Comparison of ENCODE assay signal across 1 cellular context in the genomic region with DNA sequence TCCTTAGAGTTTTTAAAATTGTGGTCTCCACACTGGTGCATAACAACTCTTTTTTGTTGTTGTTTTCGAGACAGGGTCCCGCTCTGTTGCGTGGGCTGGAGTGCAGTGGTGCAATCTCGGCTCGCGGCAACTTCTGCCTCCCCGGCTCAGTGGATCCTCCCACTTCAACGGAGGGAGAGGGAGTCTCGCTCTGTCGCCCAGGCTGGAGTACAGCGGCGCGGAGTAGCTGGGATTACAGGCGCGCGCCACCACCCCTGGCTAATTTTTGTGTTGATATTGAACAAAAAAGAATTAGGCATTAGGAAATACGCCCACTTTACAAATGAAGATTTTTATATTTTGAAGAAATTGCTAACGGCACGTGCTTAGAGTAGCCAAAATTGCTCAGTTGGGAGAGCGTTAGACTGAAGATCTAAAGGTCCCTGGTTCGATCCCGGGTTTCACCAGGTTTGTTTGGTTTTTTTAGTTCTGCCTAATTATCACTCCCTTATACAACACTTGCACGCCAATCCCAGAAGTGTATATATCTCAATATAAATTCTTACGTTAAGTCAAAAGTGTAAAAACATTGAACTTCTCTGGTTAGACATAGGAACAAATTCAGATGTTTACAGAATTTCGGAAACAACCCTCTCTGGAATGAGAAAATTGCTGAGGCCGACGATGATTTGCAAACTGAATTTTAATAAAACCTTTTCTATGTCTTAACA.
TF ChIP-seq lines count a peak whose summit lies in the region.

No MANE protein-coding gene starts in this region.

TF ChIP-seq in K562, 482 proteins besides CTCF, POLR2A, EP300 and RAD21 (continued from another document):
- TF ChIP-seq, protein P1, sequence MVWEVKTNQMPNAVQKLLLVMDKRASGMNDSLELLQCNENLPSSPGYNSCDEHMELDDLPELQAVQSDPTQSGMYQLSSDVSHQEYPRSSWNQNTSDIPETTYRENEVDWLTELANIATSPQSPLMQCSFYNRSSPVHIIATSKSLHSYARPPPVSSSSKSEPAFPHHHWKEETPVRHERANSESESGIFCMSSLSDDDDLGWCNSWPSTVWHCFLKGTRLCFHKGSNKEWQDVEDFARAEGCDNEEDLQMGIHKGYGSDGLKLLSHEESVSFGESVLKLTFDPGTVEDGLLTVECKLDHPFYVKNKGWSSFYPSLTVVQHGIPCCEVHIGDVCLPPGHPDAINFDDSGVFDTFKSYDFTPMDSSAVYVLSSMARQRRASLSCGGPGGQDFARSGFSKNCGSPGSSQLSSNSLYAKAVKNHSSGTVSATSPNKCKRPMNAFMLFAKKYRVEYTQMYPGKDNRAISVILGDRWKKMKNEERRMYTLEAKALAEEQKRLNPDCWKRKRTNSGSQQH (CRISPR knock-in tag; IDR thresholded peaks at IDR 0.05), result no peak
- TF ChIP-seq ZNF583 (CRISPR knock-in tag; IDR thresholded peaks at IDR 0.05) (no peak), ZNF76 (CRISPR knock-in tag; IDR thresholded peaks at IDR 0.05; ENCODE audit: borderline replicate concordance) (0 out of 2 replicates have a peak, but pooled peaks have one; percentile 33), ETV6 (IDR thresholded peaks at IDR 0.05; ENCODE audit: borderline replicate concordance in 1 of 2, low read depth in 2 of 2, low read length in 1 of 2) (0 out of 4 replicates have a peak, but pooled peaks of 1 of the 2 experiments have one; percentile 44), ETV6 (CRISPR knock-in tag; IDR thresholded peaks at IDR 0.05; ENCODE audit: borderline replicate concordance) (no peak), NCOA1 (IDR thresholded peaks at IDR 0.05; ENCODE audit: low read depth) (no peak), PCBP1 (IDR thresholded peaks at IDR 0.05; ENCODE audit: low read depth, low read length, poor library complexity, severe bottlenecking) (no peak), BCOR (IDR thresholded peaks at IDR 0.05) (peak; percentile 92), EGR1 (conservative IDR thresholded peaks at IDR 0.05) (peak; percentile 96), KAT7 (CRISPR knock-in tag; IDR thresholded peaks at IDR 0.05; ENCODE audit: borderline replicate concordance) (no peak), YY1 (IDR thresholded peaks at IDR 0.05; ENCODE audit: borderline replicate concordance in 1 of 3, control insufficient read depth in 1 of 3, extremely low read depth in 1 of 3, insufficient read depth in 3 of 3, insufficient read length in 1 of 3, insufficient replicate concordance in 2 of 3, low read depth in 1 of 3, low read length in 2 of 3) (peak in 1 of 3 experiments; percentile 29), TGIF2 (CRISPR knock-in tag; IDR thresholded peaks at IDR 0.05) (no peak), SMARCA4 (IDR thresholded peaks at IDR 0.05) (peak; percentile 75), POLR2G (IDR thresholded peaks at IDR 0.05; ENCODE audit: low read depth, low read length) (peak; percentile 90), FOXM1 (IDR thresholded peaks at IDR 0.05; ENCODE audit: low read depth) (peak; percentile 61; the same call in 1 of the 2 replicates), FOXM1 (CRISPR knock-in tag; IDR thresholded peaks at IDR 0.05; ENCODE audit: low read depth) (no peak), POLR2H (tag; IDR thresholded peaks at IDR 0.05; ENCODE audit: low read depth) (peak; percentile 96), L3MBTL2 (IDR thresholded peaks at IDR 0.05) (peak; percentile 97), TSC22D4 (tag; IDR thresholded peaks at IDR 0.05) (no peak), HMGN3 (IDR thresholded peaks at IDR 0.05; ENCODE audit: borderline replicate concordance, extremely low read depth, insufficient read length, low read depth, low read length) (peak; percentile 65), ZNF436 (CRISPR knock-in tag; IDR thresholded peaks at IDR 0.05) (0 out of 2 replicates have a peak, but pooled peaks have one; percentile 8), HDAC1 (IDR thresholded peaks at IDR 0.05) (peak in 1 of 2 experiments; percentile 81; a peak in 3 of 4 replicates), DPF2 (IDR thresholded peaks at IDR 0.05) (peak; percentile 81), CBX3 (IDR thresholded peaks at IDR 0.05; ENCODE audit: borderline replicate concordance in 1 of 2, low read length in 2 of 2) (peak in 1 of 2 experiments; percentile 64; a peak in 1 of 3 replicates), FOXK1 (CRISPR knock-in tag; IDR thresholded peaks at IDR 0.05; ENCODE audit: borderline replicate concordance) (0 out of 2 replicates have a peak, but pooled peaks have one; percentile 56), CHD2 (IDR thresholded peaks at IDR 0.05; ENCODE audit: low read depth, low read length) (0 out of 2 replicates have a peak, but pooled peaks have one; percentile 23), ZNF347 (CRISPR knock-in tag; IDR thresholded peaks at IDR 0.05; ENCODE audit: low read depth) (no peak)
- TF ChIP-seq, protein P2, sequence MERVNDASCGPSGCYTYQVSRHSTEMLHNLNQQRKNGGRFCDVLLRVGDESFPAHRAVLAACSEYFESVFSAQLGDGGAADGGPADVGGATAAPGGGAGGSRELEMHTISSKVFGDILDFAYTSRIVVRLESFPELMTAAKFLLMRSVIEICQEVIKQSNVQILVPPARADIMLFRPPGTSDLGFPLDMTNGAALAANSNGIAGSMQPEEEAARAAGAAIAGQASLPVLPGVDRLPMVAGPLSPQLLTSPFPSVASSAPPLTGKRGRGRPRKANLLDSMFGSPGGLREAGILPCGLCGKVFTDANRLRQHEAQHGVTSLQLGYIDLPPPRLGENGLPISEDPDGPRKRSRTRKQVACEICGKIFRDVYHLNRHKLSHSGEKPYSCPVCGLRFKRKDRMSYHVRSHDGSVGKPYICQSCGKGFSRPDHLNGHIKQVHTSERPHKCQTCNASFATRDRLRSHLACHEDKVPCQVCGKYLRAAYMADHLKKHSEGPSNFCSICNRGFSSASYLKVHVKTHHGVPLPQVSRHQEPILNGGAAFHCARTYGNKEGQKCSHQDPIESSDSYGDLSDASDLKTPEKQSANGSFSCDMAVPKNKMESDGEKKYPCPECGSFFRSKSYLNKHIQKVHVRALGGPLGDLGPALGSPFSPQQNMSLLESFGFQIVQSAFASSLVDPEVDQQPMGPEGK (CRISPR knock-in tag; IDR thresholded peaks at IDR 0.05; ENCODE audit: borderline replicate concordance), result no peak
- TF ChIP-seq, protein P3, sequence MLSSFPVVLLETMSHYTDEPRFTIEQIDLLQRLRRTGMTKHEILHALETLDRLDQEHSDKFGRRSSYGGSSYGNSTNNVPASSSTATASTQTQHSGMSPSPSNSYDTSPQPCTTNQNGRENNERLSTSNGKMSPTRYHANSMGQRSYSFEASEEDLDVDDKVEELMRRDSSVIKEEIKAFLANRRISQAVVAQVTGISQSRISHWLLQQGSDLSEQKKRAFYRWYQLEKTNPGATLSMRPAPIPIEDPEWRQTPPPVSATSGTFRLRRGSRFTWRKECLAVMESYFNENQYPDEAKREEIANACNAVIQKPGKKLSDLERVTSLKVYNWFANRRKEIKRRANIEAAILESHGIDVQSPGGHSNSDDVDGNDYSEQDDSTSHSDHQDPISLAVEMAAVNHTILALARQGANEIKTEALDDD (IDR thresholded peaks at IDR 0.05), result no peak
- TF ChIP-seq, protein P4, sequence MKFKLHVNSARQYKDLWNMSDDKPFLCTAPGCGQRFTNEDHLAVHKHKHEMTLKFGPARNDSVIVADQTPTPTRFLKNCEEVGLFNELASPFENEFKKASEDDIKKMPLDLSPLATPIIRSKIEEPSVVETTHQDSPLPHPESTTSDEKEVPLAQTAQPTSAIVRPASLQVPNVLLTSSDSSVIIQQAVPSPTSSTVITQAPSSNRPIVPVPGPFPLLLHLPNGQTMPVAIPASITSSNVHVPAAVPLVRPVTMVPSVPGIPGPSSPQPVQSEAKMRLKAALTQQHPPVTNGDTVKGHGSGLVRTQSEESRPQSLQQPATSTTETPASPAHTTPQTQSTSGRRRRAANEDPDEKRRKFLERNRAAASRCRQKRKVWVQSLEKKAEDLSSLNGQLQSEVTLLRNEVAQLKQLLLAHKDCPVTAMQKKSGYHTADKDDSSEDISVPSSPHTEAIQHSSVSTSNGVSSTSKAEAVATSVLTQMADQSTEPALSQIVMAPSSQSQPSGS (CRISPR knock-in tag; IDR thresholded peaks at IDR 0.05), result no peak
- TF ChIP-seq, protein P5, sequence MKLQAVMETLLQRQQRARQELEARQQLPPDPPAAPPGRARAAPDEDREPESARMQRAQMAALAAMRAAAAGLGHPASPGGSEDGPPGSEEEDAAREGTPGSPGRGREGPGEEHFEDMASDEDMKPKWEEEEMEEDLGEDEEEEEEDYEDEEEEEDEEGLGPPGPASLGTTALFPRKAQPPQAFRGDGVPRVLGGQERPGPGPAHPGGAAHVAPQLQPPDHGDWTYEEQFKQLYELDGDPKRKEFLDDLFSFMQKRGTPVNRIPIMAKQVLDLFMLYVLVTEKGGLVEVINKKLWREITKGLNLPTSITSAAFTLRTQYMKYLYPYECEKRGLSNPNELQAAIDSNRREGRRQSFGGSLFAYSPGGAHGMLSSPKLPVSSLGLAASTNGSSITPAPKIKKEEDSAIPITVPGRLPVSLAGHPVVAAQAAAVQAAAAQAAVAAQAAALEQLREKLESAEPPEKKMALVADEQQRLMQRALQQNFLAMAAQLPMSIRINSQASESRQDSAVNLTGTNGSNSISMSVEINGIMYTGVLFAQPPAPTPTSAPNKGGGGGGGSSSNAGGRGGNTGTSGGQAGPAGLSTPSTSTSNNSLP (IDR thresholded peaks at IDR 0.05; ENCODE audit: borderline replicate concordance, low read depth, low read length), result peak; percentile 74; the same call in 1 of the 2 replicates
